16 cellular contexts compared by ENCODE assay signal in the genomic region with DNA sequence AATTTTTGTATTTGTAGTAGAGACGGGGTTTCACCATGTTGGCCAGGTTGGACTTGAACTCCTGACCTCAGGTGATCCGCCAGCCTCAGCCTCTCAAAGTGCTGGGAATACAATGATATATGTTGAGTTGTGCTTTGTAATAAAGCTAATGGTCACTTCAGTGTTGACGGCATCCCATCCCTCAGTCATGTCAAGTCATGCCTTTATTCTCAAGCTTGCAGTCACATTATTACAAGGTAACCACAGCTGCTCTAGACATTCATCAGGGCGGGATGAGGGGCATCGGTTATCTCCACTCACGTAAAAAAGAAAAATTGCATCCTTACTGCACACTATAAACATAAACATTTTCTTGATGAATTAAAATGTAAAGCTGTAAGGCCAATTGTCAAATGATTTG. TPM values are rescaled to one million over a fixed set of nuclear protein-coding genes. Genes with fewer than 3 reads are reported as not detected.
DNase-seq lines count a peak whose midpoint lies in the region; ATAC-seq, FAIRE-seq and TF ChIP-seq lines count a peak whose summit lies in the region.
"Had no signal": no experiment of that assay in that cellular context is flagged by ENCODE, and none has a peak within 500 bp of the region (broad histone marks: within the 10 kb centered on the region; RNA-seq: fewer than 3 reads in every experiment).

No MANE protein-coding gene starts in this region.

- H3K4me2 ChIP-seq in astrocyte (ENCODE audit: low read length) (no peak overlapping the region), keratinocyte (ENCODE audit: control insufficient read depth, extremely low read depth, insufficient read depth, low read depth, low read length) (peak overlapping the region; percentile 44)
- H3K4me2 ChIP-seq: GM23338 had no signal

- H3K36me3 Mint-ChIP-seq in MCF 10A (ENCODE audit: insufficient read depth, unreplicated experiment) (peaks cover 6% of the 10 kb centered on the region), astrocyte (ENCODE audit: low read depth, unreplicated experiment) (no peaks in the 10 kb centered on the region), endothelial cell (ENCODE audit: low read depth, unreplicated experiment) (no peaks in the 10 kb centered on the region)

- 88 to 95% (median 90%) methylated on average over 6 of the region's 6 CpGs for WGBS in adrenal gland, 4 donors

- FAIRE-seq in astrocyte (lab: Jason Lieb, UNC) (no peak), keratinocyte (lab: Jason Lieb, UNC) (peak; percentile 81)
- FAIRE-seq: GM12878 had no signal

- H3K4me1 ChIP-seq in breast epithelium (no peaks in the 10 kb centered on the region), astrocyte (ENCODE audit: insufficient read depth, low read length) (no peaks in the 10 kb centered on the region), keratinocyte (ENCODE audit: control insufficient read depth, extremely low read depth, insufficient read depth, low read length) (peaks cover 25% of the 10 kb centered on the region), adrenal gland (replicated peaks in 1 of 2) (no peaks in the 10 kb centered on the region)

- H3K79me2 ChIP-seq in astrocyte (ENCODE audit: insufficient read depth, low read length) (no peaks in the 10 kb centered on the region), keratinocyte (ENCODE audit: control insufficient read depth, insufficient read depth, low read length) (no peaks in the 10 kb centered on the region)

- H3K9ac ChIP-seq in astrocyte (ENCODE audit: low read length) (no peak overlapping the region), keratinocyte (ENCODE audit: control insufficient read depth, extremely low read depth, insufficient read depth, low read length) (no peak overlapping the region)

- H3K4me3 Mint-ChIP-seq in MCF 10A (ENCODE audit: unreplicated experiment): no peak overlapping the region
- H3K4me3 Mint-ChIP-seq in astrocyte (ENCODE audit: unreplicated experiment): no peak overlapping the region
- no peak overlapping the region for H3K4me3 Mint-ChIP-seq in endothelial cell (ENCODE audit: unreplicated experiment)
- H3K4me3 Mint-ChIP-seq: B cell; CD4-positive, alpha-beta T cell; GM23338 had no signal

- TF ChIP-seq CTCF in MCF 10A (IDR thresholded peaks at IDR 0.05; ENCODE audit: unreplicated experiment): no peak
- no peak for TF ChIP-seq CTCF in breast epithelium (IDR thresholded peaks at IDR 0.05)
- TF ChIP-seq CTCF in astrocyte (IDR thresholded peaks at IDR 0.05; ENCODE audit: insufficient read depth, low read depth, low read length): no peak
- no peak for TF ChIP-seq CTCF in keratinocyte (optimal IDR thresholded peaks at IDR 0.05 in 1 of 3, IDR thresholded peaks at IDR 0.05 in 1 of 3, conservative IDR thresholded peaks at IDR 0.05 in 1 of 3; ENCODE audit: extremely low read depth in 1 of 3, insufficient read depth in 2 of 3, low read length in 3 of 3)
- no peak for TF ChIP-seq CTCF in adrenal gland (IDR thresholded peaks at IDR 0.05)
- TF ChIP-seq CTCF in endothelial cell (IDR thresholded peaks at IDR 0.05; ENCODE audit: unreplicated experiment): no peak

- H2AFZ ChIP-seq in astrocyte (ENCODE audit: low read depth, low read length) (no peak overlapping the region), keratinocyte (ENCODE audit: control insufficient read depth, low read length) (peak overlapping the region; percentile 16)
- H2AFZ ChIP-seq: GM23338 had no signal

- H3K9me3 ChIP-seq in breast epithelium (no peaks in the 10 kb centered on the region), astrocyte (ENCODE audit: insufficient read depth, low read depth, low read length) (no peaks in the 10 kb centered on the region), keratinocyte (ENCODE audit: control insufficient read depth, low read depth, low read length) (no peaks in the 10 kb centered on the region), adrenal gland (replicated peaks in 1 of 3) (no peaks in the 10 kb centered on the region)

- dilution Hi-C loops in keratinocyte (cut with MboI; ENCODE audit: extremely low pct_ligation_motif_present, low sequenced_read_pairs): no loop called here

- H3K27ac Mint-ChIP-seq in MCF 10A (ENCODE audit: low read depth, unreplicated experiment): peak overlapping the region; percentile 83
- H3K27ac Mint-ChIP-seq in astrocyte (ENCODE audit: unreplicated experiment): peak overlapping the region; percentile 18
- H3K27ac Mint-ChIP-seq in endothelial cell (ENCODE audit: unreplicated experiment): no peak overlapping the region
- H3K27ac Mint-ChIP-seq: B cell; CD4-positive, alpha-beta T cell; GM23338 had no signal

- CTCF ChIA-PET in MCF 10A (lab: Yijun Ruan, JAX): no interaction called here

- intact Hi-C loops in MCF 10A (cut with micrococcal nuclease) (loop anchor here (2.0 kb wide), 1 partner anchor 28 kb away; no protein-coding TSS in a partner anchor), breast epithelium (cut with DNase I; ENCODE audit: low total_unique reads) (no loop called here), adrenal gland (cut with DNase I) (no loop called here)

- no peak overlapping the region for H3K4me3 ChIP-seq in breast epithelium
- no peak overlapping the region for H3K4me3 ChIP-seq in astrocyte (ENCODE audit: insufficient read depth, low read depth, low read length)
- H3K4me3 ChIP-seq in keratinocyte (ENCODE audit: control insufficient read depth in 2 of 3, extremely low read depth in 1 of 3, insufficient read depth in 2 of 3, low read depth in 1 of 3, low read length in 3 of 3): no peak overlapping the region
- no peak overlapping the region for H3K4me3 ChIP-seq in adrenal gland
- H3K4me3 ChIP-seq: GM12878, GM23338 had no signal

- H3K27me3 ChIP-seq in breast epithelium: no peaks in the 10 kb centered on the region
- H3K27me3 ChIP-seq in astrocyte (ENCODE audit: insufficient read depth, low read length): no peaks in the 10 kb centered on the region
- H3K27me3 ChIP-seq in keratinocyte (ENCODE audit: control insufficient read depth, extremely low read depth, insufficient read depth, low read length): no peaks in the 10 kb centered on the region
- H3K27me3 ChIP-seq in adrenal gland: no peaks in the 10 kb centered on the region

- H3K36me3 ChIP-seq in breast epithelium (no peaks in the 10 kb centered on the region), astrocyte (ENCODE audit: insufficient read depth, low read length) (no peaks in the 10 kb centered on the region), keratinocyte (ENCODE audit: control insufficient read depth in 2 of 2, extremely low read depth in 1 of 2, insufficient read depth in 2 of 2, low read length in 2 of 2) (no peaks in the 10 kb centered on the region), adrenal gland (replicated peaks in 1 of 2) (no peaks in the 10 kb centered on the region)

- ATAC-seq in GM19023 (IDR thresholded peaks at IDR 0.05; ENCODE audit: unreplicated experiment): no peak
- ATAC-seq: GM12878, GM23338 had no signal

- H3K9me3 Mint-ChIP-seq in MCF 10A (ENCODE audit: unreplicated experiment) (peaks cover 7% of the 10 kb centered on the region), astrocyte (ENCODE audit: unreplicated experiment) (no peaks in the 10 kb centered on the region), endothelial cell (ENCODE audit: unreplicated experiment) (no peaks in the 10 kb centered on the region)
- H3K9me3 Mint-ChIP-seq: CD4-positive, alpha-beta T cell; GM23338 had no signal

- H3K4me1 Mint-ChIP-seq in MCF 10A (ENCODE audit: insufficient read depth, unreplicated experiment) (peaks cover 20% of the 10 kb centered on the region), astrocyte (ENCODE audit: low read depth, unreplicated experiment) (peaks cover 24% of the 10 kb centered on the region), endothelial cell (ENCODE audit: unreplicated experiment) (peaks cover 5% of the 10 kb centered on the region)
- H3K4me1 Mint-ChIP-seq: B cell had no signal

- TF ChIP-seq POLR2A in breast epithelium (IDR thresholded peaks at IDR 0.05) (no peak), adrenal gland (IDR thresholded peaks at IDR 0.05) (no peak)

- POLR2A ChIA-PET in MCF 10A (lab: Yijun Ruan, JAX): interaction anchor here (0.6 to 3.2 kb wide), 8 partner anchors 9 to 851 kb away, joined by 3 to 17 read pairs (median 4); no protein-coding TSS in a partner anchor

- H3K27ac ChIP-seq in breast epithelium (peak overlapping the region in 1 of 2 donors; percentile 40), astrocyte (ENCODE audit: low read depth, low read length) (no peak overlapping the region), keratinocyte (ENCODE audit: control insufficient read depth, insufficient read depth, low read length) (peak overlapping the region; percentile 81), adrenal gland (no peak overlapping the region)
- H3K27ac ChIP-seq: 22Rv1 had no signal

- no peak for DNase-seq in MCF 10A (ENCODE audit: unreplicated experiment)
- no peak for DNase-seq in breast epithelium (ENCODE audit: low spot score in 2 of 2)
- DNase-seq in astrocyte (ENCODE audit: low read depth): no peak
- no peak for DNase-seq in keratinocyte (ENCODE audit: low read depth, low spot score)
- DNase-seq in adrenal gland: no peak
- no peak for DNase-seq in endothelial cell (ENCODE audit: low spot score)
- DNase-seq in NCI-H1092 treated with DMSO at 0.1 percent for 48 hours (lab: John Stamatoyannopoulos, UW): no peak
- DNase-seq: C1 segment of cervical spinal cord; CD4-positive, alpha-beta T cell; DMS79; H7 had no signal

- H4K20me1 ChIP-seq in astrocyte (ENCODE audit: insufficient read depth, low read length) (no peaks in the 10 kb centered on the region), keratinocyte (ENCODE audit: control insufficient read depth, extremely low read depth, insufficient read depth, low read length) (no peaks in the 10 kb centered on the region)

- BruUV-seq in MCF 10A (replicated peaks; lab: Mats Ljungman, UMichigan): no TSS peak

- no peaks in the 10 kb centered on the region for H3K9me1 ChIP-seq in keratinocyte (ENCODE audit: control insufficient read depth, extremely low read depth, insufficient read depth, low read length)

- H3K27me3 Mint-ChIP-seq in MCF 10A (ENCODE audit: insufficient read depth, unreplicated experiment): no peaks in the 10 kb centered on the region
- no peaks in the 10 kb centered on the region for H3K27me3 Mint-ChIP-seq in astrocyte (ENCODE audit: low read depth, unreplicated experiment)
- peaks cover 3% of the 10 kb centered on the region for H3K27me3 Mint-ChIP-seq in endothelial cell (ENCODE audit: unreplicated experiment)
- H3K27me3 Mint-ChIP-seq: B cell; CD4-positive, alpha-beta T cell had no signal

RNA-seq across cellular contexts. Expression of a gene that starts 12.8 kb away (rescaled TPM):
- total RNA-seq in MCF 10A (2022) (132 and 165 TPM in 2 replicates), breast epithelium (100 to 1,000 TPM in 1 of 3 donors, 10 to 100 TPM in 2; 54.2 to 125 (median 87.2) TPM), astrocyte (590 and 591 TPM in 2 replicates), adrenal gland (1 to 10 TPM in 7 of 8 donors, under 1 TPM in 1; 0.79 to 9.8 (median 5.2) TPM), endothelial cell (ENCODE audit: unreplicated experiment) (67.7 TPM)
- polyA plus RNA-seq in keratinocyte (329 to 470 TPM (median 330 TPM) in 3 replicates), adrenal gland (1 to 10 TPM; 1.4 to 8.1 (median 7.1) TPM)
- polyA plus RNA-seq in keratinocyte (2011; ENCODE audit: low read depth): 211 TPM
- 72.0 and 90.4 TPM in 2 replicates for polyA plus RNA-seq in keratinocyte (2011; cell fraction: cytosol; rRNA removed)
- polyA plus RNA-seq in keratinocyte (2011; cell fraction: nucleus; rRNA removed): 1,599 and 1,663 TPM in 2 replicates
- polyA plus RNA-seq in keratinocyte (2012; ENCODE audit: low replicate concordance): 206 and 254 TPM in 2 replicates
- polyA minus RNA-seq in keratinocyte: 2,564 to 2,839 TPM (median 2,810 TPM) in 3 replicates
- 488 TPM for polyA minus RNA-seq in keratinocyte (2011; cell fraction: cytosol; rRNA and poly(A)+ RNA removed)
- 3,580 and 4,840 TPM in 2 replicates for polyA minus RNA-seq in keratinocyte (2011; cell fraction: nucleus; rRNA and poly(A)+ RNA removed)
